ENCODE assay signal across 8 cellular contexts in the genomic region with DNA sequence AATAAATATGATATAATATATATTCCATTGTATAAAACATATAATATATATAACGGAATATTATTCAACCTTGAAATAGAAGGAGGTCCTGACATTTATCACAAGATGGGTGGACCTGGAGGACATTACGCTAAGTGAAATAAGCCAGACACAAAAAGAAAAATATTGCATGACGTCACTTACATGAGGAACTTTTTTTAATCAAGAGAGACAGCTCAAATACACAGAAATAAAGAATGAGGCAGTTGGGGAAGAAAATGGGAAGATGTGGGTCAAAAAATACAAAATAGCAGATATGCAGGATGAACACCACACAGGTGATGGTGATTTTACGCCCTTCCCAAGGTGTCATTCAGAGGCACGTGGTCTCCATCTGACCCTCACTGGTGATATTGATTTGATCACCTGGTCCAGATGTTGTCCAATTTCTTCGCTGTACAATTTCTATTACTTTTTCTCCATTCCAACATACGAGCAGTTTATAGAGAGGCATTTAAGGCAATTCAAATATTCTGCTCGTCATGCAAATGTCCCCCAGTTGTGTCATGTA. TPM values are rescaled to one million over a fixed set of nuclear protein-coding genes. Genes with fewer than 3 reads are reported as not detected.
A peak's percentile ranks its signal among the peaks of the same experiment; 100 is the strongest.
DNase-seq lines count a peak whose midpoint lies in the region; ATAC-seq, FAIRE-seq and TF ChIP-seq lines count a peak whose summit lies in the region.

No MANE protein-coding gene starts in this region.

- peaks cover 9% of the 10 kb centered on the region for H3K36me3 Mint-ChIP-seq in activated naive CD8-positive, alpha-beta T cell

- ATAC-seq in HG03139 (IDR thresholded peaks at IDR 0.05; ENCODE audit: unreplicated experiment) = peak; percentile 12
- ATAC-seq in GM19023 (IDR thresholded peaks at IDR 0.05; ENCODE audit: unreplicated experiment) = no peak

- H3K4me1 Mint-ChIP-seq in activated naive CD8-positive, alpha-beta T cell (ENCODE audit: low read depth) = peaks cover 37% of the 10 kb centered on the region

- no peak for TF ChIP-seq POLR2A in GM12892 (IDR thresholded peaks at IDR 0.05; ENCODE audit: low read depth, low read length)

- H3K4me3 ChIP-seq in iPS-18a (ENCODE audit: low read length) = peak overlapping the region; percentile 96
- peak overlapping the region; percentile 81 to 100 (median 94) for H3K4me3 ChIP-seq in subcutaneous abdominal adipose tissue (ENCODE audit: low read depth in 1 of 5, low read length in 5 of 5)

- H3K27ac Mint-ChIP-seq in activated naive CD8-positive, alpha-beta T cell = peak overlapping the region; percentile 98

- peaks cover 4% of the 10 kb centered on the region for H3K4me1 ChIP-seq in iPS-18a (ENCODE audit: control insufficient read depth, low read depth, low read length)
- peaks cover 2 to 23% (median 20%) of the 10 kb centered on the region in 5 donors for H3K4me1 ChIP-seq in subcutaneous abdominal adipose tissue (ENCODE audit: control insufficient read depth in 5 of 5, insufficient read depth in 5 of 5, low read length in 5 of 5)

- peaks cover 5% of the 10 kb centered on the region for H3K9me3 Mint-ChIP-seq in activated naive CD8-positive, alpha-beta T cell (ENCODE audit: low read depth)

- H3K9ac ChIP-seq in iPS-18a (ENCODE audit: low read length) (peak overlapping the region; percentile 98), subcutaneous abdominal adipose tissue (ENCODE audit: low read length in 5 of 5) (peak overlapping the region in 4 of 5 donors; percentile 83 to 99 (median 98))

- no peak for DNase-seq in GM12892 (ENCODE audit: insufficient read length)
- no peak for DNase-seq in superior temporal gyrus (ENCODE audit: extremely low spot score)
- DNase-seq in SKM-1 (lab: John Stamatoyannopoulos, UW; ENCODE audit: unreplicated experiment) = no peak

- H3K36me3 ChIP-seq in iPS-18a (ENCODE audit: control insufficient read depth, low read depth, low read length) (no peaks in the 10 kb centered on the region), subcutaneous abdominal adipose tissue (ENCODE audit: control insufficient read depth in 5 of 5, insufficient read depth in 5 of 5, low read length in 5 of 5) (no peaks in the 10 kb centered on the region)

- H3K27me3 Mint-ChIP-seq in activated naive CD8-positive, alpha-beta T cell = peaks cover 1% of the 10 kb centered on the region

- FAIRE-seq in GM12892 (lab: Jason Lieb, UNC) = peak; percentile 9

- no peak overlapping the region for H3K27ac ChIP-seq in iPS-18a (ENCODE audit: low read length)
- H3K27ac ChIP-seq in subcutaneous abdominal adipose tissue (ENCODE audit: low read depth, low read length) = peak overlapping the region; percentile 96

- H3K4me3 Mint-ChIP-seq in activated naive CD8-positive, alpha-beta T cell = peak overlapping the region; percentile 96

- H3K9me3 ChIP-seq in iPS-18a (ENCODE audit: control insufficient read depth, low read depth, low read length) (peaks cover 7% of the 10 kb centered on the region), subcutaneous abdominal adipose tissue (ENCODE audit: control insufficient read depth in 5 of 5, low read length in 5 of 5) (peaks cover 0 to 3% (median 2%) of the 10 kb centered on the region in 5 donors)

- H3K27me3 ChIP-seq in iPS-18a (ENCODE audit: control insufficient read depth, insufficient read depth, low read length) (no peaks in the 10 kb centered on the region), subcutaneous abdominal adipose tissue (ENCODE audit: control insufficient read depth in 5 of 5, insufficient read depth in 4 of 5, low read length in 5 of 5) (no peaks in the 10 kb centered on the region)

RNA-seq across cellular contexts. Expression of a gene that starts 0.5 kb away (rescaled TPM):
- 28.2 TPM for polyA plus RNA-seq in GM12892 (2012; ENCODE audit: missing spikeins)

RNA-seq across cellular contexts. Expression of a gene that starts 12.9 kb away (rescaled TPM):
- polyA plus RNA-seq in GM12892 (2012; ENCODE audit: missing spikeins) = not detected

RNA-seq across cellular contexts. Expression of a gene that starts 24.1 kb away (rescaled TPM):
- not detected for polyA plus RNA-seq in GM12892 (2012; ENCODE audit: missing spikeins)

RNA-seq across cellular contexts. Expression of a gene that starts 32.4 kb away (rescaled TPM):
- not detected for polyA plus RNA-seq in GM12892 (2012; ENCODE audit: missing spikeins)

RNA-seq across cellular contexts. Expression of a gene that starts 39.1 kb away (rescaled TPM):
- not detected for polyA plus RNA-seq in GM12892 (2012; ENCODE audit: missing spikeins)
